In the genomic region with DNA sequence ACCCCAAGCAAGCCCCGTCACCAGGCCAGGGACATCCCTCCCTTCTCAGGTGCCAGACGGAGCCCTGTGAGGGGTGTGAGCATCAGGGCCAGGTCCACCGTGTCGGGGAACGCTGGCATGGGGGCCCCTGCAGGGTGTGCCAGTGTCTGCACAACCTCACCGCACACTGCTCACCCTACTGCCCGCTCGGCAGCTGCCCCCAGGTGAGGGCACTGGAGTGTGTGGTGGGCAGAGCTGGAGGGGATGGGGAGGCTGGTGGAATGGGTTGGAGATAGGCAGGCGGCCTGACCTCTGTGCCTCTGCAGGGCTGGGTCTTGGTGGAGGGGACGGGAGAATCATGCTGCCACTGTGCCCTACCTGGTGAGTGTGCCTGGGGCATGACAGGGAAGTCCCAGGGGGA, we compare ENCODE assay signal across 35 cellular contexts. TPM values are rescaled to one million over a fixed set of nuclear protein-coding genes. Genes with fewer than 3 reads are reported as not detected.
"Had no signal": no experiment of that assay in that cellular context is flagged by ENCODE, and none has a peak within 500 bp of the region (broad histone marks: within the 10 kb centered on the region; RNA-seq: fewer than 3 reads in every experiment).

No MANE protein-coding gene starts in this region.

- DNase-seq: Karpas-422, Kasumi-1, MG63, MM.1S, MV-4-11, NCI-H1048, NCI-H1092 treated with DMSO at 0.1 percent for 48 hours, NCI-H1105, NCI-H1105 treated with DMSO at 0.1 percent for 48 hours, NCI-H1417, NCI-H1417 treated with DMSO at 0.1 percent for 48 hours, NCI-H1436, NCI-H1436 treated with DMSO at 0.1 percent for 48 hours, NCI-H146, NCI-H1694, NCI-H1694 treated with DMSO at 0.1 percent for 48 hours, NCI-H187, NCI-H187 treated with DMSO at 0.1 percent for 48 hours, NCI-H1930, NCI-H2029, NCI-H2029 treated with DMSO at 0.1 percent for 48 hours, NCI-H2081, NCI-H2081 treated with DMSO at 0.1 percent for 48 hours, NCI-H2107, NCI-H2171, NCI-H2171 treated with DMSO at 0.1 percent for 48 hours, NCI-H2227 treated with DMSO at 0.1 percent for 48 hours, NCI-H226, NCI-H345, NCI-H446, NCI-H446 treated with DMSO at 0.1 percent for 48 hours, NCI-H510A, NCI-H510A treated with DMSO at 0.1 percent for 48 hours had no signal

- H3K27ac ChIP-seq: KMS-11 had no signal

- H3K4me3 ChIP-seq: MG63 had no signal

- H3K36me3 ChIP-seq: MG63 had no signal

- H3K27me3 ChIP-seq: MG63 had no signal

- H3K9me3 ChIP-seq: MG63 had no signal

- H3K4me2 ChIP-seq: KMS-11 had no signal

- H3K9ac ChIP-seq: KMS-11 had no signal

RNA-seq across cellular contexts. Expression of a gene that starts 19.9 kb away (rescaled TPM):
- total RNA-seq: LHCN-M2 had no signal
